ENCODE assay signal across 19 cellular contexts in the genomic region with DNA sequence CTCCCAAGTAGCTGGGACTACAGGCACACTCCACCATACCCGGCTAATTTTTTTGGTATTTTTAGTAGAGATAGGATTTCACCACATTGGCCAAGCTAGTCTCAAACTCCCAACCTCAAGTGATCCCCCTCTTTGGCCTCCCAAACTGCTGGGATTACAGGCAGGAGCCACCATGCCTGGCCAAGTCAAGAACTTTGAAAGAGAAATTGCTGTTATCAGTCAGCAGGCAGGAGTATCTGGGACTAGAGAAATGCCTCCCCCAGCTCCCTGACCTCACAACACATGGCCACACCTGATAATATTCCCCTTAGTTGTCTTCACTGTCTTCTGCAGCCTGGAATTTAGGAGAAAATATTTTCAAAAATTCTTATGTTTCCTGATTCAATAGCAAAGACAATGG. TPM values are rescaled to one million over a fixed set of nuclear protein-coding genes. Genes with fewer than 3 reads are reported as not detected.
DNase-seq lines count a peak whose midpoint lies in the region; ATAC-seq and TF ChIP-seq lines count a peak whose summit lies in the region.
"Had no signal": no experiment of that assay in that cellular context is flagged by ENCODE, and none has a peak within 500 bp of the region (broad histone marks: within the 10 kb centered on the region; RNA-seq: fewer than 3 reads in every experiment).

No MANE protein-coding gene starts in this region.

- H3K18ac ChIP-seq in IMR-90 (ENCODE audit: low read depth, low read length) = no peak overlapping the region

- H3K79me1 ChIP-seq in IMR-90 (ENCODE audit: low read depth in 1 of 2, low read length in 2 of 2) = no peaks in the 10 kb centered on the region

- H3K9me1 ChIP-seq in IMR-90 (ENCODE audit: insufficient read depth, low read length) = peaks cover 6% of the 10 kb centered on the region; the same call in 1 of the 2 replicates

- H3K9me3 ChIP-seq in IMR-90 (ENCODE audit: control insufficient read depth, insufficient read depth, low read length) = no peaks in the 10 kb centered on the region
- H3K9me3 ChIP-seq: esophagus squamous epithelium, suprapubic skin had no signal

- no peaks in the 10 kb centered on the region for H3K27me3 Mint-ChIP-seq in activated T-cell treated with anti-CD3 and anti-CD28 coated beads, Interleukin-2, amount 50 U/mL, for 24 hours
- no peaks in the 10 kb centered on the region for H3K27me3 Mint-ChIP-seq in activated T-cell treated with anti-CD3 and anti-CD28 coated beads, Interleukin-2, amount 50 U/mL, for 4 hours (ENCODE audit: low read depth)
- no peaks in the 10 kb centered on the region for H3K27me3 Mint-ChIP-seq in activated naive CD8-positive, alpha-beta T cell treated with anti-CD3 and anti-CD28 coated beads, Interleukin-2, amount 50 U/mL, for 24 hours
- H3K27me3 Mint-ChIP-seq in natural killer cell treated with Interleukin-12 subunit alpha and Interleukin-12 subunit beta and Interleukin-15 and Interleukin-18, amount 100 ng/mL, for 72 hours = no peaks in the 10 kb centered on the region

- TF ChIP-seq POLR2A in IMR-90 (IDR thresholded peaks at IDR 0.05; ENCODE audit: low read depth, low read length) = no peak

- no peaks in the 10 kb centered on the region for H3K9me3 Mint-ChIP-seq in activated T-cell treated with anti-CD3 and anti-CD28 coated beads, Interleukin-2, amount 50 U/mL, for 24 hours
- H3K9me3 Mint-ChIP-seq in activated T-cell treated with anti-CD3 and anti-CD28 coated beads, Interleukin-2, amount 50 U/mL, for 4 hours = no peaks in the 10 kb centered on the region
- no peaks in the 10 kb centered on the region for H3K9me3 Mint-ChIP-seq in activated naive CD8-positive, alpha-beta T cell treated with anti-CD3 and anti-CD28 coated beads, Interleukin-2, amount 50 U/mL, for 24 hours
- no peaks in the 10 kb centered on the region for H3K9me3 Mint-ChIP-seq in natural killer cell treated with Interleukin-12 subunit alpha and Interleukin-12 subunit beta and Interleukin-15 and Interleukin-18, amount 100 ng/mL, for 72 hours
- H3K9me3 Mint-ChIP-seq: activated T-helper 2 cell treated with anti-CD3 and anti-CD28 coated beads, Interferon-gamma antibody, Interleukin-2, Interleukin-4, amounts not matched to agents 10 μg/mL and 5 μg/mL and 100 μg/mL, durations not matched to agents 14 hours and 24 hours and 36 hours had no signal

- no CpG with 5 or more reads among the region's 1 CpG for WGBS in IMR-90 (ENCODE audit: extremely low coverage in 2 of 2, insufficient read length in 1 of 2), 2 experiments

- peak overlapping the region; percentile 96 for H3K27ac Mint-ChIP-seq in activated T-cell treated with anti-CD3 and anti-CD28 coated beads, Interleukin-2, amount 50 U/mL, for 24 hours
- peak overlapping the region; percentile 89 for H3K27ac Mint-ChIP-seq in activated naive CD8-positive, alpha-beta T cell treated with anti-CD3 and anti-CD28 coated beads, Interleukin-2, amount 50 U/mL, for 24 hours
- H3K27ac Mint-ChIP-seq in natural killer cell treated with Interleukin-12 subunit alpha and Interleukin-12 subunit beta and Interleukin-15 and Interleukin-18, amount 100 ng/mL, for 72 hours = peak overlapping the region; percentile 93 to 94
- H3K27ac Mint-ChIP-seq: activated T-helper 2 cell treated with anti-CD3 and anti-CD28 coated beads, Interferon-gamma antibody, Interleukin-2, Interleukin-4, amounts not matched to agents 10 μg/mL and 5 μg/mL and 100 μg/mL, durations not matched to agents 14 hours and 24 hours and 36 hours had no signal

- H4K91ac ChIP-seq in IMR-90 (ENCODE audit: insufficient read depth, low read depth, low read length) = no peak overlapping the region

- dilution Hi-C loops in IMR-90 (cut with HindIII; ENCODE audit: low sequenced_read_pairs, unreplicated experiment) = no loop called here

- H2BK5ac ChIP-seq in IMR-90 (ENCODE audit: low read depth, low read length, poor library complexity, severe bottlenecking) = no peak overlapping the region

- no peak for TF ChIP-seq RAD21 in IMR-90 (IDR thresholded peaks at IDR 0.05; ENCODE audit: low read length)

- no peaks in the 10 kb centered on the region for H4K20me1 ChIP-seq in IMR-90 (ENCODE audit: insufficient read depth, low read length)

- no peak for ATAC-seq in activated T-cell treated with anti-CD3 and anti-CD28 coated beads, Interleukin-2, amount 50 U/mL, for 4 hours
- ATAC-seq in IMR-90 (ENCODE audit: low read depth) = no peak
- ATAC-seq in activated naive CD8-positive, alpha-beta T cell treated with anti-CD3 and anti-CD28 coated beads, Interleukin-2, amount 50 U/mL, for 24 hours = no peak
- no peak for ATAC-seq in natural killer cell treated with Interleukin-12 subunit alpha and Interleukin-12 subunit beta and Interleukin-15 and Interleukin-18, amount 100 ng/mL, for 72 hours

- in situ Hi-C loops in IMR-90 (cut with MboI; ENCODE audit: low sequenced_read_pairs) = no loop called here

- no peak overlapping the region for H2AFZ ChIP-seq in IMR-90 (replicated peaks; ENCODE audit: low read length, poor library complexity)

- no peak overlapping the region for H3K56ac ChIP-seq in IMR-90 (ENCODE audit: extremely low read depth, insufficient read depth, low read length)

- no peak overlapping the region for H4K8ac ChIP-seq in IMR-90 (ENCODE audit: low read depth in 2 of 2, low read length in 2 of 2)

- no peak overlapping the region for H3K4me2 ChIP-seq in IMR-90 (ENCODE audit: low read depth, low read length)

- no peak for DNase-seq in activated T-cell treated with anti-CD3 and anti-CD28 coated beads, Interleukin-2, amount 50 U/mL, for 24 hours
- DNase-seq in activated T-cell treated with anti-CD3 and anti-CD28 coated beads, Interleukin-2, amount 50 U/mL, for 4 hours = no peak
- DNase-seq in IMR-90 = no peak
- DNase-seq in activated naive CD8-positive, alpha-beta T cell treated with anti-CD3 and anti-CD28 coated beads, Interleukin-2, amount 50 U/mL, for 24 hours = no peak
- no peak for DNase-seq in natural killer cell treated with Interleukin-12 subunit alpha and Interleukin-12 subunit beta and Interleukin-15 and Interleukin-18, amount 100 ng/mL, for 72 hours (ENCODE audit: low spot score)
- no peak for DNase-seq in caudate nucleus (lab: John Stamatoyannopoulos, UW)
- DNase-seq in DMS79 treated with DMSO at 0.1 percent for 48 hours (lab: John Stamatoyannopoulos, UW) = no peak
- DNase-seq in COLO829 (ENCODE audit: low spot score) = no peak
- DNase-seq: aorta; cerebellar nuclear complex; effector CD4-positive, alpha-beta T cell; esophagus squamous epithelium; NCI-H524 treated with DMSO at 0.1 percent for 48 hours; nucleus accumbens; stimulated activated CD4-positive, alpha-beta T cell treated with anti-CD3 and anti-CD28 coated beads, Interleukin-12 subunit alpha, Interleukin-12 subunit beta, amount 100 ng/mL, for 4 hours; stimulated activated CD8-positive, alpha-beta memory T cell treated with anti-CD3 and anti-CD28 coated beads, Interleukin-4, amount 100 ng/mL, for 48 hours had no signal

- BruUV-seq in IMR-90 (replicated peaks; lab: Mats Ljungman, UMichigan) = no TSS peak

- no peak overlapping the region for H2BK20ac ChIP-seq in IMR-90 (ENCODE audit: low read depth, low read length)

- no peak overlapping the region for H2AK9ac ChIP-seq in IMR-90 (replicated peaks; ENCODE audit: low read depth, low read length, poor library complexity)

- H3K4me3 ChIP-seq in IMR-90 (ENCODE audit: insufficient read depth, low read depth, low read length) = no peak overlapping the region
- H3K4me3 ChIP-seq: esophagus squamous epithelium, suprapubic skin had no signal

- H2BK15ac ChIP-seq in IMR-90 (ENCODE audit: low read depth, low read length) = no peak overlapping the region

- POLR2A ChIA-PET in IMR-90 (lab: Charles Lee; ENCODE audit: unreplicated experiment) = no interaction called here

- peaks cover under 1% of the 10 kb centered on the region for H3K36me3 Mint-ChIP-seq in activated T-cell treated with anti-CD3 and anti-CD28 coated beads, Interleukin-2, amount 50 U/mL, for 24 hours (ENCODE audit: low read depth)
- no peaks in the 10 kb centered on the region for H3K36me3 Mint-ChIP-seq in activated T-cell treated with anti-CD3 and anti-CD28 coated beads, Interleukin-2, amount 50 U/mL, for 4 hours (ENCODE audit: insufficient read depth)
- H3K36me3 Mint-ChIP-seq in activated naive CD8-positive, alpha-beta T cell treated with anti-CD3 and anti-CD28 coated beads, Interleukin-2, amount 50 U/mL, for 24 hours (ENCODE audit: low read depth) = peaks cover 3% of the 10 kb centered on the region
- H3K36me3 Mint-ChIP-seq in natural killer cell treated with Interleukin-12 subunit alpha and Interleukin-12 subunit beta and Interleukin-15 and Interleukin-18, amount 100 ng/mL, for 72 hours = no peaks in the 10 kb centered on the region

- H3K27ac ChIP-seq in IMR-90 (ENCODE audit: insufficient read depth, low read length) = no peak overlapping the region
- no peak overlapping the region for H3K27ac ChIP-seq in caudate nucleus (ENCODE audit: low read depth, low read length)
- H3K27ac ChIP-seq: C4-2B, suprapubic skin had no signal

- no peak overlapping the region for H2BK120ac ChIP-seq in IMR-90 (ENCODE audit: low read depth, low read length)

- no peaks in the 10 kb centered on the region for H3K36me3 ChIP-seq in IMR-90 (ENCODE audit: control insufficient read depth, insufficient read depth, low read length)
- H3K36me3 ChIP-seq: esophagus squamous epithelium, suprapubic skin had no signal

- H3K4me1 ChIP-seq in IMR-90 (ENCODE audit: control insufficient read depth, insufficient read depth, low read length) = peaks cover 1% of the 10 kb centered on the region; the same call in 1 of the 2 replicates

- no peak overlapping the region for H4K5ac ChIP-seq in IMR-90 (ENCODE audit: low read depth, low read length)

- H3K14ac ChIP-seq in IMR-90 (replicated peaks; ENCODE audit: low read depth, low read length) = no peak overlapping the region

- H3K4ac ChIP-seq in IMR-90 (ENCODE audit: low read depth, low read length) = no peak overlapping the region

- H2AK5ac ChIP-seq in IMR-90 (ENCODE audit: low read depth, low read length) = no peak overlapping the region; the same call in 1 of the 2 replicates

- no peak for TF ChIP-seq CTCF in IMR-90 (conservative IDR thresholded peaks at IDR 0.05; ENCODE audit: low read depth, low read length)

- no peak overlapping the region for H3K9ac ChIP-seq in IMR-90 (ENCODE audit: low read depth, low read length)

- 0 out of 2 replicates have a peak overlapping the region, but pooled peaks have one; percentile 29 for H3K23ac ChIP-seq in IMR-90 (ENCODE audit: low read depth, low read length)

- H3K4me3 Mint-ChIP-seq in activated T-cell treated with anti-CD3 and anti-CD28 coated beads, Interleukin-2, amount 50 U/mL, for 24 hours = no peak overlapping the region
- no peak overlapping the region for H3K4me3 Mint-ChIP-seq in activated T-cell treated with anti-CD3 and anti-CD28 coated beads, Interleukin-2, amount 50 U/mL, for 4 hours
- H3K4me3 Mint-ChIP-seq in activated naive CD8-positive, alpha-beta T cell treated with anti-CD3 and anti-CD28 coated beads, Interleukin-2, amount 50 U/mL, for 24 hours = no peak overlapping the region
- H3K4me3 Mint-ChIP-seq in natural killer cell treated with Interleukin-12 subunit alpha and Interleukin-12 subunit beta and Interleukin-15 and Interleukin-18, amount 100 ng/mL, for 72 hours = peak overlapping the region; percentile 91

- CTCF ChIA-PET in IMR-90 (lab: Yijun Ruan, JAX) = interaction anchor here (1.0 kb wide), 1 partner anchor 8 kb away, joined by 4 read pairs; no protein-coding TSS in a partner anchor

- intact Hi-C loops in IMR-90 (cut with micrococcal nuclease) = loop anchor here (5.0 kb wide), 2 partner anchors 146 to 421 kb away; no protein-coding TSS in a partner anchor

- H3K27me3 ChIP-seq in IMR-90 (ENCODE audit: control insufficient read depth, insufficient read depth, low read length) = peaks cover 2% of the 10 kb centered on the region; the same call in 1 of the 2 replicates
- H3K27me3 ChIP-seq: esophagus squamous epithelium, suprapubic skin had no signal

- peaks cover 86% of the 10 kb centered on the region for H3K4me1 Mint-ChIP-seq in activated T-cell treated with anti-CD3 and anti-CD28 coated beads, Interleukin-2, amount 50 U/mL, for 24 hours (ENCODE audit: low read depth)
- H3K4me1 Mint-ChIP-seq in activated T-cell treated with anti-CD3 and anti-CD28 coated beads, Interleukin-2, amount 50 U/mL, for 4 hours (ENCODE audit: low read depth) = peaks cover 85% of the 10 kb centered on the region
- peaks cover 87% of the 10 kb centered on the region for H3K4me1 Mint-ChIP-seq in activated naive CD8-positive, alpha-beta T cell treated with anti-CD3 and anti-CD28 coated beads, Interleukin-2, amount 50 U/mL, for 24 hours
- H3K4me1 Mint-ChIP-seq in natural killer cell treated with Interleukin-12 subunit alpha and Interleukin-12 subunit beta and Interleukin-15 and Interleukin-18, amount 100 ng/mL, for 72 hours (ENCODE audit: low read depth in 2 of 2) = peaks cover 76 to 82% of the 10 kb centered on the region in 2 donors

RNA-seq across cellular contexts. Expression of a gene that starts 7.4 kb away (rescaled TPM):
- total RNA-seq in activated T-cell treated with anti-CD3 and anti-CD28 coated beads, Interleukin-2, amount 50 U/mL, for 4 hours = 1 to 10 TPM; 2.4 to 5.9 (median 4.8) TPM
- not detected in 2 replicates for total RNA-seq in IMR-90 (2012; rRNA removed)
- not detected in 2 replicates for polyA plus RNA-seq in IMR-90 (2012; rRNA removed)
- not detected in 2 replicates for polyA plus RNA-seq in IMR-90 (2012; cell fraction: cytosol; rRNA removed)
- polyA plus RNA-seq in IMR-90 (2012; cell fraction: nucleus; rRNA removed; ENCODE audit: low replicate concordance) = 0.09 TPM in 1 of 2 replicates, not detected in the other
- 10 to 100 TPM; 26.1 to 60.2 TPM for total RNA-seq in natural killer cell treated with Interleukin-12 subunit alpha and Interleukin-12 subunit beta and Interleukin-15 and Interleukin-18, amount 100 ng/mL, for 72 hours
